In genomic region chr6:20416567-20417345, GRCh38 we compare ENCODE assay signal across 13 cellular contexts. TPM values are rescaled to one million over a fixed set of nuclear protein-coding genes. Genes with fewer than 3 reads are reported as not detected.
DNase-seq lines count a peak whose midpoint lies in the region; ATAC-seq and TF ChIP-seq lines count a peak whose summit lies in the region.
"Had no signal": no experiment of that assay in that cellular context is flagged by ENCODE, and none has a peak within 500 bp of the region (broad histone marks: within the 10 kb centered on the region; RNA-seq: fewer than 3 reads in every experiment).

No MANE protein-coding gene starts in this region.

- peaks cover 7% of the 10 kb centered on the region for H3K36me3 ChIP-seq in brain microvascular endothelial cell (replicated peaks)
- H3K36me3 ChIP-seq: ovary, tibial nerve had no signal

- H3K4me1 Mint-ChIP-seq in T-helper 2 cell treated with Interferon-gamma antibody and Interleukin-4, amounts not matched to agents 5 μg/mL and 100 μg/mL, for 36 hours (ENCODE audit: low read depth) = peaks cover 60% of the 10 kb centered on the region
- peaks cover 58 to 61% of the 10 kb centered on the region in 2 donors for H3K4me1 Mint-ChIP-seq in natural killer cell treated with Interleukin-12 subunit alpha and Interleukin-12 subunit beta and Interleukin-15 and Interleukin-18, amount 100 ng/mL, for 72 hours (ENCODE audit: low read depth in 2 of 2)

- H3K9me3 Mint-ChIP-seq in T-helper 2 cell treated with Interferon-gamma antibody and Interleukin-4, amounts not matched to agents 5 μg/mL and 100 μg/mL, for 36 hours = peaks cover 8% of the 10 kb centered on the region
- no peaks in the 10 kb centered on the region for H3K9me3 Mint-ChIP-seq in natural killer cell treated with Interleukin-12 subunit alpha and Interleukin-12 subunit beta and Interleukin-15 and Interleukin-18, amount 100 ng/mL, for 72 hours

- no peak overlapping the region for H3K27ac Mint-ChIP-seq in T-helper 2 cell treated with Interferon-gamma antibody and Interleukin-4, amounts not matched to agents 5 μg/mL and 100 μg/mL, for 36 hours
- peak overlapping the region; percentile 12 to 38 for H3K27ac Mint-ChIP-seq in natural killer cell treated with Interleukin-12 subunit alpha and Interleukin-12 subunit beta and Interleukin-15 and Interleukin-18, amount 100 ng/mL, for 72 hours

- H3K4me3 Mint-ChIP-seq in T-helper 2 cell treated with Interferon-gamma antibody and Interleukin-4, amounts not matched to agents 5 μg/mL and 100 μg/mL, for 36 hours = peak overlapping the region; percentile 24
- H3K4me3 Mint-ChIP-seq in natural killer cell treated with Interleukin-12 subunit alpha and Interleukin-12 subunit beta and Interleukin-15 and Interleukin-18, amount 100 ng/mL, for 72 hours = peak overlapping the region; percentile 29
- H3K4me3 Mint-ChIP-seq: brain had no signal

- H3K36me3 Mint-ChIP-seq in T-helper 2 cell treated with Interferon-gamma antibody and Interleukin-4, amounts not matched to agents 5 μg/mL and 100 μg/mL, for 36 hours (ENCODE audit: low read depth) = peaks cover 40% of the 10 kb centered on the region
- peaks cover 12% of the 10 kb centered on the region for H3K36me3 Mint-ChIP-seq in natural killer cell treated with Interleukin-12 subunit alpha and Interleukin-12 subunit beta and Interleukin-15 and Interleukin-18, amount 100 ng/mL, for 72 hours

- no peaks in the 10 kb centered on the region for H3K27me3 ChIP-seq in brain microvascular endothelial cell (replicated peaks)
- H3K27me3 ChIP-seq: ovary, spleen, tibial nerve had no signal

- ATAC-seq in HG02759 (IDR thresholded peaks at IDR 0.05; ENCODE audit: unreplicated experiment) (peak; percentile 20), HG03097 (IDR thresholded peaks at IDR 0.05; ENCODE audit: low FRiP score, unreplicated experiment) (no peak)
- peak in 1 of 2 donors; percentile 36 for ATAC-seq in natural killer cell treated with Interleukin-12 subunit alpha and Interleukin-12 subunit beta and Interleukin-15 and Interleukin-18, amount 100 ng/mL, for 72 hours

- in situ Hi-C loops in brain microvascular endothelial cell (cut with HindIII; ENCODE audit: low pct_ligation_motif_present, low sequenced_read_pairs) = no loop called here

- DNase-seq in T-helper 2 cell treated with Interferon-gamma antibody and Interleukin-4, amounts not matched to agents 5 μg/mL and 100 μg/mL, for 36 hours (ENCODE audit: low spot score) = no peak
- DNase-seq in T-helper 2 cell (no peak), brain microvascular endothelial cell (peak; percentile 4), DMS114 treated with DMSO at 0.1 percent for 48 hours (lab: John Stamatoyannopoulos, UW; ENCODE audit: unreplicated experiment) (no peak), NCI-H187 (lab: John Stamatoyannopoulos, UW) (no peak)
- DNase-seq in natural killer cell treated with Interleukin-12 subunit alpha and Interleukin-12 subunit beta and Interleukin-15 and Interleukin-18, amount 100 ng/mL, for 72 hours (ENCODE audit: low spot score) = no peak
- DNase-seq: NK-92 treated with Interleukin-12 subunit alpha and Interleukin-12 subunit beta, amount 100 ng/mL, for 24 hours; ovary; spleen had no signal

- TF ChIP-seq CTCF in brain microvascular endothelial cell (IDR thresholded peaks at IDR 0.05; ENCODE audit: low read depth, low read length, missing control alignments) = no peak

- H3K27me3 Mint-ChIP-seq in T-helper 2 cell treated with Interferon-gamma antibody and Interleukin-4, amounts not matched to agents 5 μg/mL and 100 μg/mL, for 36 hours (ENCODE audit: low read depth) = no peaks in the 10 kb centered on the region
- H3K27me3 Mint-ChIP-seq in natural killer cell treated with Interleukin-12 subunit alpha and Interleukin-12 subunit beta and Interleukin-15 and Interleukin-18, amount 100 ng/mL, for 72 hours = no peaks in the 10 kb centered on the region
- H3K27me3 Mint-ChIP-seq: brain had no signal

- H3K4me3 ChIP-seq in brain microvascular endothelial cell (ENCODE audit: low read depth, low read length) = no peak overlapping the region
- H3K4me3 ChIP-seq: ovary, spleen, tibial nerve had no signal

- H3K27ac ChIP-seq in brain microvascular endothelial cell = no peak overlapping the region
- H3K27ac ChIP-seq: ovary, tibial nerve had no signal

RNA-seq across cellular contexts. Expression of gene E2F3, which starts 15.1 kb away (rescaled TPM):
- total RNA-seq in natural killer cell treated with Interleukin-12 subunit alpha and Interleukin-12 subunit beta and Interleukin-15 and Interleukin-18, amount 100 ng/mL, for 72 hours = 10 to 100 TPM; 24.2 to 37.4 TPM
